1 cellular context compared by ENCODE assay signal in genomic region chr6:42929088-42929927, GRCh38.
TF ChIP-seq lines count a peak whose summit lies in the region.

Gene CNPY3, plus strand, starts transcription at chr6:42929480. Its CDS starts 91 bp downstream, at chr6:42929571.

TF ChIP-seq in GM12878, 131 proteins besides CTCF, POLR2A, EP300 and RAD21 (continued from another document and continues in another):
- TF ChIP-seq, protein P1, sequence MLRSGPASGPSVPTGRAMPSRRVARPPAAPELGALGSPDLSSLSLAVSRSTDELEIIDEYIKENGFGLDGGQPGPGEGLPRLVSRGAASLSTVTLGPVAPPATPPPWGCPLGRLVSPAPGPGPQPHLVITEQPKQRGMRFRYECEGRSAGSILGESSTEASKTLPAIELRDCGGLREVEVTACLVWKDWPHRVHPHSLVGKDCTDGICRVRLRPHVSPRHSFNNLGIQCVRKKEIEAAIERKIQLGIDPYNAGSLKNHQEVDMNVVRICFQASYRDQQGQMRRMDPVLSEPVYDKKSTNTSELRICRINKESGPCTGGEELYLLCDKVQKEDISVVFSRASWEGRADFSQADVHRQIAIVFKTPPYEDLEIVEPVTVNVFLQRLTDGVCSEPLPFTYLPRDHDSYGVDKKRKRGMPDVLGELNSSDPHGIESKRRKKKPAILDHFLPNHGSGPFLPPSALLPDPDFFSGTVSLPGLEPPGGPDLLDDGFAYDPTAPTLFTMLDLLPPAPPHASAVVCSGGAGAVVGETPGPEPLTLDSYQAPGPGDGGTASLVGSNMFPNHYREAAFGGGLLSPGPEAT (IDR thresholded peaks at IDR 0.05; ENCODE audit: low read depth): peak; percentile 45; the same call in 1 of the 2 replicates
- TF ChIP-seq MYC (IDR thresholded peaks at IDR 0.05; ENCODE audit: insufficient read depth, insufficient read length, insufficient replicate concordance, low read length, severe bottlenecking): peak; percentile 29
- no peak for TF ChIP-seq KDM1A (IDR thresholded peaks at IDR 0.05; ENCODE audit: borderline replicate concordance)
- TF ChIP-seq, protein P2, sequence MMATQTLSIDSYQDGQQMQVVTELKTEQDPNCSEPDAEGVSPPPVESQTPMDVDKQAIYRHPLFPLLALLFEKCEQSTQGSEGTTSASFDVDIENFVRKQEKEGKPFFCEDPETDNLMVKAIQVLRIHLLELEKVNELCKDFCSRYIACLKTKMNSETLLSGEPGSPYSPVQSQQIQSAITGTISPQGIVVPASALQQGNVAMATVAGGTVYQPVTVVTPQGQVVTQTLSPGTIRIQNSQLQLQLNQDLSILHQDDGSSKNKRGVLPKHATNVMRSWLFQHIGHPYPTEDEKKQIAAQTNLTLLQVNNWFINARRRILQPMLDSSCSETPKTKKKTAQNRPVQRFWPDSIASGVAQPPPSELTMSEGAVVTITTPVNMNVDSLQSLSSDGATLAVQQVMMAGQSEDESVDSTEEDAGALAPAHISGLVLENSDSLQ (IDR thresholded peaks at IDR 0.05): no peak; the same call in 1 of the 2 replicates
- peak; percentile 48; the same call in 1 of the 2 replicates for TF ChIP-seq HCFC1 (IDR thresholded peaks at IDR 0.05; ENCODE audit: low read length)
- 0 out of 2 replicates have a peak, but pooled peaks have one; percentile 73 for TF ChIP-seq SMARCA5 (IDR thresholded peaks at IDR 0.05)
- no peak for TF ChIP-seq ZNF622 (IDR thresholded peaks at IDR 0.05)
- no peak for TF ChIP-seq MTA2 (IDR thresholded peaks at IDR 0.05; ENCODE audit: low read depth)
- TF ChIP-seq RUNX3 (IDR thresholded peaks at IDR 0.05; ENCODE audit: low read length): peak; percentile 46
- peak; percentile 81; the same call in 1 of the 2 replicates for TF ChIP-seq BACH1 (IDR thresholded peaks at IDR 0.05; ENCODE audit: borderline replicate concordance)
- peak; percentile 97 for TF ChIP-seq SP1 (IDR thresholded peaks at IDR 0.05; ENCODE audit: low read depth, low read length)
- 0 out of 2 replicates have a peak, but pooled peaks have one; percentile 43 for TF ChIP-seq CBFB (IDR thresholded peaks at IDR 0.05; ENCODE audit: low read depth)
- TF ChIP-seq, protein P3, sequence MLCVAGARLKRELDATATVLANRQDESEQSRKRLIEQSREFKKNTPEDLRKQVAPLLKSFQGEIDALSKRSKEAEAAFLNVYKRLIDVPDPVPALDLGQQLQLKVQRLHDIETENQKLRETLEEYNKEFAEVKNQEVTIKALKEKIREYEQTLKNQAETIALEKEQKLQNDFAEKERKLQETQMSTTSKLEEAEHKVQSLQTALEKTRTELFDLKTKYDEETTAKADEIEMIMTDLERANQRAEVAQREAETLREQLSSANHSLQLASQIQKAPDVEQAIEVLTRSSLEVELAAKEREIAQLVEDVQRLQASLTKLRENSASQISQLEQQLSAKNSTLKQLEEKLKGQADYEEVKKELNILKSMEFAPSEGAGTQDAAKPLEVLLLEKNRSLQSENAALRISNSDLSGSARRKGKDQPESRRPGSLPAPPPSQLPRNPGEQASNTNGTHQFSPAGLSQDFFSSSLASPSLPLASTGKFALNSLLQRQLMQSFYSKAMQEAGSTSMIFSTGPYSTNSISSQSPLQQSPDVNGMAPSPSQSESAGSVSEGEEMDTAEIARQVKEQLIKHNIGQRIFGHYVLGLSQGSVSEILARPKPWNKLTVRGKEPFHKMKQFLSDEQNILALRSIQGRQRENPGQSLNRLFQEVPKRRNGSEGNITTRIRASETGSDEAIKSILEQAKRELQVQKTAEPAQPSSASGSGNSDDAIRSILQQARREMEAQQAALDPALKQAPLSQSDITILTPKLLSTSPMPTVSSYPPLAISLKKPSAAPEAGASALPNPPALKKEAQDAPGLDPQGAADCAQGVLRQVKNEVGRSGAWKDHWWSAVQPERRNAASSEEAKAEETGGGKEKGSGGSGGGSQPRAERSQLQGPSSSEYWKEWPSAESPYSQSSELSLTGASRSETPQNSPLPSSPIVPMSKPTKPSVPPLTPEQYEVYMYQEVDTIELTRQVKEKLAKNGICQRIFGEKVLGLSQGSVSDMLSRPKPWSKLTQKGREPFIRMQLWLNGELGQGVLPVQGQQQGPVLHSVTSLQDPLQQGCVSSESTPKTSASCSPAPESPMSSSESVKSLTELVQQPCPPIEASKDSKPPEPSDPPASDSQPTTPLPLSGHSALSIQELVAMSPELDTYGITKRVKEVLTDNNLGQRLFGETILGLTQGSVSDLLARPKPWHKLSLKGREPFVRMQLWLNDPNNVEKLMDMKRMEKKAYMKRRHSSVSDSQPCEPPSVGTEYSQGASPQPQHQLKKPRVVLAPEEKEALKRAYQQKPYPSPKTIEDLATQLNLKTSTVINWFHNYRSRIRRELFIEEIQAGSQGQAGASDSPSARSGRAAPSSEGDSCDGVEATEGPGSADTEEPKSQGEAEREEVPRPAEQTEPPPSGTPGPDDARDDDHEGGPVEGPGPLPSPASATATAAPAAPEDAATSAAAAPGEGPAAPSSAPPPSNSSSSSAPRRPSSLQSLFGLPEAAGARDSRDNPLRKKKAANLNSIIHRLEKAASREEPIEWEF (IDR thresholded peaks at IDR 0.05; ENCODE audit: insufficient replicate concordance, low read depth, low read length): no peak
- peak; percentile 84 for TF ChIP-seq POLR2AphosphoS5 (IDR thresholded peaks at IDR 0.05; ENCODE audit: low read length)
- TF ChIP-seq BMI1 (IDR thresholded peaks at IDR 0.05; ENCODE audit: borderline replicate concordance): no peak
- no peak for TF ChIP-seq ZSCAN29 (IDR thresholded peaks at IDR 0.05)
- TF ChIP-seq CHD4 (IDR thresholded peaks at IDR 0.05): no peak
- peak; percentile 96 for TF ChIP-seq MAX (IDR thresholded peaks at IDR 0.05; ENCODE audit: low read depth, low read length)
- no peak for TF ChIP-seq TCF7 (IDR thresholded peaks at IDR 0.05; ENCODE audit: borderline replicate concordance)
- TF ChIP-seq CREM (IDR thresholded peaks at IDR 0.05; ENCODE audit: low read depth): peak; percentile 77; the same call in 1 of the 2 replicates
- TF ChIP-seq IRF5 (IDR thresholded peaks at IDR 0.05; ENCODE audit: borderline replicate concordance): no peak
- TF ChIP-seq RB1 (IDR thresholded peaks at IDR 0.05; ENCODE audit: borderline replicate concordance): peak; percentile 76; the same call in 1 of the 2 replicates
- no peak for TF ChIP-seq TCF12 (IDR thresholded peaks at IDR 0.05; ENCODE audit: low read depth, low read length)
- TF ChIP-seq POU2F2 (IDR thresholded peaks at IDR 0.05; ENCODE audit: borderline replicate concordance, low read depth, low read length): peak; percentile 24; the same call in 2 of the 3 replicates
- no peak for TF ChIP-seq RELA (IDR thresholded peaks at IDR 0.05; ENCODE audit: borderline replicate concordance, partially characterized antibody)
- TF ChIP-seq DPF2 (IDR thresholded peaks at IDR 0.05): no peak; the same call in 1 of the 2 replicates
- TF ChIP-seq PAX5 (IDR thresholded peaks at IDR 0.05; ENCODE audit: borderline replicate concordance, low read depth, low read length): no peak
- peak; percentile 82; the same call in 1 of the 2 replicates for TF ChIP-seq RCOR1 (conservative IDR thresholded peaks at IDR 0.05; ENCODE audit: low read depth, low read length)
- no peak for TF ChIP-seq BCLAF1 (IDR thresholded peaks at IDR 0.05)
- TF ChIP-seq ZBTB40 (IDR thresholded peaks at IDR 0.05; ENCODE audit: borderline replicate concordance): peak; percentile 84
- TF ChIP-seq EED (IDR thresholded peaks at IDR 0.05; ENCODE audit: low read depth): peak; percentile 65
- TF ChIP-seq, protein P4, sequence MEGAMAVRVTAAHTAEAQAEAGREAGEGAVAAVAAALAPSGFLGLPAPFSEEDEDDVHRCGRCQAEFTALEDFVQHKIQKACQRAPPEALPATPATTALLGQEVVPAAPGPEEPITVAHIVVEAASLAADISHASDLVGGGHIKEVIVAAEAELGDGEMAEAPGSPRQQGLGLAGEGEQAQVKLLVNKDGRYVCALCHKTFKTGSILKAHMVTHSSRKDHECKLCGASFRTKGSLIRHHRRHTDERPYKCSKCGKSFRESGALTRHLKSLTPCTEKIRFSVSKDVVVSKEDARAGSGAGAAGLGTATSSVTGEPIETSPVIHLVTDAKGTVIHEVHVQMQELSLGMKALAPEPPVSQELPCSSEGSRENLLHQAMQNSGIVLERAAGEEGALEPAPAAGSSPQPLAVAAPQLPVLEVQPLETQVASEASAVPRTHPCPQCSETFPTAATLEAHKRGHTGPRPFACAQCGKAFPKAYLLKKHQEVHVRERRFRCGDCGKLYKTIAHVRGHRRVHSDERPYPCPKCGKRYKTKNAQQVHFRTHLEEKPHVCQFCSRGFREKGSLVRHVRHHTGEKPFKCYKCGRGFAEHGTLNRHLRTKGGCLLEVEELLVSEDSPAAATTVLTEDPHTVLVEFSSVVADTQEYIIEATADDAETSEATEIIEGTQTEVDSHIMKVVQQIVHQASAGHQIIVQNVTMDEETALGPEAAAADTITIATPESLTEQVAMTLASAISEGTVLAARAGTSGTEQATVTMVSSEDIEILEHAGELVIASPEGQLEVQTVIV (IDR thresholded peaks at IDR 0.05; ENCODE audit: borderline replicate concordance, partially characterized antibody): peak; percentile 78
- TF ChIP-seq HDAC2 (IDR thresholded peaks at IDR 0.05): no peak
- 0 out of 3 replicates have a peak, but pooled peaks of 1 of the 2 experiments have one; percentile 41 for TF ChIP-seq EGR1 (IDR thresholded peaks at IDR 0.05; ENCODE audit: borderline replicate concordance in 1 of 2, low read depth in 2 of 2, low read length in 2 of 2)
- TF ChIP-seq EZH2 (IDR thresholded peaks at IDR 0.05; ENCODE audit: borderline replicate concordance, control insufficient read depth, low read depth, low read length): no peak
- TF ChIP-seq CREB1 (IDR thresholded peaks at IDR 0.05; ENCODE audit: low read depth): peak; percentile 82
- no peak for TF ChIP-seq NR2C2 (IDR thresholded peaks at IDR 0.05; ENCODE audit: borderline replicate concordance, control insufficient read depth, insufficient read length, low read depth)
- no peak for TF ChIP-seq MEF2B (IDR thresholded peaks at IDR 0.05; ENCODE audit: partially characterized antibody, poor library complexity, severe bottlenecking)
- no peak for TF ChIP-seq ZNF274 (IDR thresholded peaks at IDR 0.05; ENCODE audit: insufficient read depth, insufficient read length)
